ENCODE assay signal across 18 cellular contexts in genomic region chr14:90439874-90440442, GRCh38. TPM values are rescaled to one million over a fixed set of nuclear protein-coding genes. Genes with fewer than 3 reads are reported as not detected.
DNase-seq lines count a peak whose midpoint lies in the region; ATAC-seq and TF ChIP-seq lines count a peak whose summit lies in the region.
"Had no signal": no experiment of that assay in that cellular context is flagged by ENCODE, and none has a peak within 500 bp of the region (broad histone marks: within the 10 kb centered on the region; RNA-seq: fewer than 3 reads in every experiment).

No MANE protein-coding gene starts in this region.

- no peaks in the 10 kb centered on the region for H3K9me3 ChIP-seq in H9 (ENCODE audit: control insufficient read depth, low read depth, low read length)
- H3K9me3 ChIP-seq: prostate gland had no signal

- H3K9ac ChIP-seq in H9 (ENCODE audit: extremely low read depth, insufficient read length, low read length): no peak overlapping the region

- H3K27ac ChIP-seq in H9 (ENCODE audit: insufficient read length, low read depth, low read length) (peak overlapping the region; percentile 42), angular gyrus (ENCODE audit: low read depth, low read length) (peak overlapping the region; percentile 29)
- H3K27ac ChIP-seq: cardiac muscle cell, prostate gland had no signal

- H2BK20ac ChIP-seq in H9 (ENCODE audit: low read depth, low read length, poor library complexity, severe bottlenecking): no peak overlapping the region

- H4K5ac ChIP-seq in H9 (ENCODE audit: insufficient read length, low read depth, low read length): no peak overlapping the region

- no peak overlapping the region for H2BK15ac ChIP-seq in H9 (ENCODE audit: low read depth, low read length)

- no peak overlapping the region for H3T11ph ChIP-seq in H9 (ENCODE audit: low read length)

- H3K27me3 Mint-ChIP-seq in H9 (ENCODE audit: low read depth): no peaks in the 10 kb centered on the region; the same call in 1 of the 2 replicates
- H3K27me3 Mint-ChIP-seq: activated CD4-positive, alpha-beta T cell treated with anti-CD3 and anti-CD28 coated beads for 36 hours; activated naive CD4-positive, alpha-beta T cell treated with anti-CD3 and anti-CD28 coated beads, Interleukin-2, amount 50 U/mL, for 24 hours had no signal

- no peak overlapping the region for H4K8ac ChIP-seq in H9 (replicated peaks; ENCODE audit: insufficient read length, low read depth, low read length)

- no peaks in the 10 kb centered on the region; a peak in 1 of 7 replicates for H3K36me3 Mint-ChIP-seq in H9 (ENCODE audit: insufficient read depth in 1 of 3, low read depth in 3 of 3)
- H3K36me3 Mint-ChIP-seq: activated naive CD4-positive, alpha-beta T cell treated with anti-CD3 and anti-CD28 coated beads, Interleukin-2, amount 50 U/mL, for 24 hours had no signal

- no peak overlapping the region for H3K23ac ChIP-seq in H9 (ENCODE audit: insufficient read length, low read depth, low read length)

- peak overlapping the region; percentile 39; the same call in 1 of the 2 replicates for H3K14ac ChIP-seq in H9 (ENCODE audit: insufficient read depth, low read length)

- WGBS in H9 (ENCODE audit: extremely low coverage, insufficient read length, low lambda C conversion rate): no CpG with 5 or more reads among the region's 6 CpGs

- H3K4me2 ChIP-seq in H9 (ENCODE audit: insufficient read depth, insufficient read length, low read length): peak overlapping the region; percentile 8

- peak overlapping the region; percentile 81 to 94 (median 93) for H3K27ac Mint-ChIP-seq in H9
- H3K27ac Mint-ChIP-seq: activated CD4-positive, alpha-beta T cell treated with anti-CD3 and anti-CD28 coated beads for 36 hours; activated naive CD4-positive, alpha-beta T cell treated with anti-CD3 and anti-CD28 coated beads, Interleukin-2, amount 50 U/mL, for 24 hours had no signal

- DNase-seq in COLO829 (ENCODE audit: low spot score) (peak; percentile 11), H9 (peak; percentile 49), iPS-NIHi7 (ENCODE audit: extremely low spot score) (peak; percentile 42), NCI-H510A treated with DMSO at 0.1 percent for 48 hours (lab: John Stamatoyannopoulos, UW) (no peak), NCI-H2107 treated with DMSO at 0.1 percent for 48 hours (lab: John Stamatoyannopoulos, UW; ENCODE audit: unreplicated experiment) (no peak), DMS53 (lab: John Stamatoyannopoulos, UW) (no peak)
- DNase-seq: activated CD4-positive, alpha-beta T cell treated with anti-CD3 and anti-CD28 coated beads for 36 hours; left cardiac atrium; NCI-H1048; NCI-H748 treated with DMSO at 0.1 percent for 48 hours; stimulated activated CD4-positive, alpha-beta T cell treated with anti-CD3 and anti-CD28 coated beads, Interleukin-15, amount 100 ng/mL, for 24 hours; T-helper 2 cell had no signal

- no peaks in the 10 kb centered on the region; a peak in 1 of 5 replicates for H3K9me3 Mint-ChIP-seq in H9
- H3K9me3 Mint-ChIP-seq: activated naive CD4-positive, alpha-beta T cell treated with anti-CD3 and anti-CD28 coated beads, Interleukin-2, amount 50 U/mL, for 24 hours had no signal

- H3K4me1 Mint-ChIP-seq in H9: peaks cover 48 to 52% of the 10 kb centered on the region in 2 experiments
- H3K4me1 Mint-ChIP-seq: activated CD4-positive, alpha-beta T cell treated with anti-CD3 and anti-CD28 coated beads for 36 hours; activated naive CD4-positive, alpha-beta T cell treated with anti-CD3 and anti-CD28 coated beads, Interleukin-2, amount 50 U/mL, for 24 hours had no signal

- no peak overlapping the region for H2BK5ac ChIP-seq in H9 (ENCODE audit: insufficient read length, low read length)

- H3K4me1 ChIP-seq in H9 (ENCODE audit: insufficient read depth, low read length): peaks cover 6% of the 10 kb centered on the region; the same call in 1 of the 2 replicates
- H3K4me1 ChIP-seq: prostate gland had no signal

- no peaks in the 10 kb centered on the region for H3K79me2 ChIP-seq in H9 (ENCODE audit: insufficient read depth, low read length)

- no peak for TF ChIP-seq CTCF in H9 (conservative IDR thresholded peaks at IDR 0.05)

- H3K79me1 ChIP-seq in H9 (ENCODE audit: insufficient read depth, low read depth, low read length, poor library complexity, severe bottlenecking): no peaks in the 10 kb centered on the region

- no peak overlapping the region for H4K91ac ChIP-seq in H9 (ENCODE audit: insufficient read length, low read depth, low read length)

- H3K56ac ChIP-seq in H9 (ENCODE audit: insufficient read length, low read depth, low read length): no peak overlapping the region

- no peak overlapping the region for H3K4ac ChIP-seq in H9 (ENCODE audit: low read depth, low read length)

- H4K20me1 ChIP-seq in H9 (ENCODE audit: control insufficient read depth, insufficient read depth, insufficient read length): no peaks in the 10 kb centered on the region

- peak overlapping the region; percentile 12 to 20; a peak in 3 of 5 replicates for H3K4me3 Mint-ChIP-seq in H9
- H3K4me3 Mint-ChIP-seq: activated CD4-positive, alpha-beta T cell treated with anti-CD3 and anti-CD28 coated beads for 36 hours; activated naive CD4-positive, alpha-beta T cell treated with anti-CD3 and anti-CD28 coated beads, Interleukin-2, amount 50 U/mL, for 24 hours had no signal

- no peaks in the 10 kb centered on the region for H3K27me3 ChIP-seq in H9 (ENCODE audit: insufficient read depth, low read length)
- H3K27me3 ChIP-seq: cardiac muscle cell had no signal

- no peak overlapping the region for H2BK12ac ChIP-seq in H9 (ENCODE audit: insufficient read length, low read depth, low read length)

- peak overlapping the region; percentile 48 for H2AFZ ChIP-seq in H9 (ENCODE audit: low read length)

- ATAC-seq in HG02623 (IDR thresholded peaks at IDR 0.05; ENCODE audit: unreplicated experiment): no peak
- ATAC-seq: activated CD4-positive, alpha-beta T cell treated with anti-CD3 and anti-CD28 coated beads for 36 hours; HepG2; left cardiac atrium had no signal

- H3K18ac ChIP-seq in H9 (ENCODE audit: insufficient read length, low read depth, low read length): peak overlapping the region; percentile 11

- H2AK5ac ChIP-seq in H9 (ENCODE audit: insufficient read length, low read length): no peak overlapping the region

- no peaks in the 10 kb centered on the region for H3K23me2 ChIP-seq in H9 (ENCODE audit: insufficient read length, low read depth, low read length, poor library complexity, severe bottlenecking)

- no peak overlapping the region for H2BK120ac ChIP-seq in H9 (ENCODE audit: low read depth, low read length, poor library complexity, severe bottlenecking)

RNA-seq across cellular contexts. Expression of gene CALM1, which starts 43.1 kb away (rescaled TPM):
- 354 TPM in 2 replicates for total RNA-seq in H9 (2021)

Comparison
In these comparisons a context has a peak if more than half of its experiments do, and no peak if none do; other contexts are left out.
1. DNase-seq: peak in COLO829 (single experiment), H9 (single experiment) and iPS-NIHi7 (single experiment); none in NCI-H510A treated with DMSO at 0.1 percent for 48 hours (single experiment), NCI-H2107 treated with DMSO at 0.1 percent for 48 hours (single experiment) and DMS53 (single experiment).